Comparison of ENCODE assay signal across 14 cellular contexts in the genomic region with DNA sequence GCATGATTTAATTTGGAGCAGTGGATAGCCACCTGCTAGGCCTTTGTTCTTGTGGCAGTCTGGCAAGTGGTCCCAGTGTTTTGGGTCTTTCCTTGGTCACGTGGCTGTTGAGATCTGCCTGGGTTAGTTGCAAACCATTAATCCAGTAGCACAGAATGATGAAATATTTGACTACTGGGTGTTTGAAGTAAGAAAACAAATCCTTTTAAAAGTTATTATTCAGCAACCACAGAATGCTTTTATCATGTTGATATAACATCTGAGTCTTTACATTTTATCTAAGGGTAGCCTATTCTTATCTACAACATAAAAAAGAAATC.
DNase-seq lines count a peak whose midpoint lies in the region; ATAC-seq, FAIRE-seq and TF ChIP-seq lines count a peak whose summit lies in the region.
"Had no signal": no experiment of that assay in that cellular context is flagged by ENCODE, and none has a peak within 500 bp of the region (broad histone marks: within the 10 kb centered on the region; RNA-seq: fewer than 3 reads in every experiment).

No MANE protein-coding gene starts in this region.

- no peak overlapping the region for H2AFZ ChIP-seq in GM12878 (ENCODE audit: control insufficient read depth, low read depth, low read length)

- no peak overlapping the region for H3K4me2 ChIP-seq in GM12878 (ENCODE audit: control insufficient read depth, insufficient read depth)

- no peak overlapping the region for H3K27ac ChIP-seq in CD8-positive, alpha-beta T cell (ENCODE audit: low read depth, low read length)
- H3K27ac ChIP-seq in GM12878 (ENCODE audit: control insufficient read depth, insufficient read depth), result no peak overlapping the region
- H3K27ac ChIP-seq: gastroesophageal sphincter, Peyer's patch had no signal

- ATAC-seq in CD8-positive, alpha-beta T cell, result no peak
- no peak for ATAC-seq in GM12878
- no peak for ATAC-seq in GM18870 (IDR thresholded peaks at IDR 0.05; ENCODE audit: unreplicated experiment)
- no peak for ATAC-seq in GM18498 (IDR thresholded peaks at IDR 0.05; ENCODE audit: unreplicated experiment)
- ATAC-seq: gastroesophageal sphincter, T-cell had no signal

- CTCF ChIA-PET in CD8-positive, alpha-beta T cell (lab: Charles Lee), result no interaction called here
- CTCF ChIA-PET in GM12878 (lab: Yijun Ruan, JAX), result interaction anchor here (0.9 kb wide), 1 partner anchor 142 kb away, joined by 3 read pairs; no protein-coding TSS in a partner anchor

- RAD21 ChIA-PET in GM12878 (lab: Charles Lee; ENCODE audit: unreplicated experiment), result interaction anchor here (1.0 kb wide), 1 partner anchor 11 kb away, joined by 3 read pairs; no protein-coding TSS in a partner anchor

- WGBS in GM12878 (ENCODE audit: insufficient coverage, insufficient replicate concordance, low lambda C conversion rate, missing lambda C conversion rate), result 56% methylated on average over 1 of the region's 1 CpG

- no peak overlapping the region for H3K4me3 Mint-ChIP-seq in CD8-positive, alpha-beta T cell
- H3K4me3 Mint-ChIP-seq: T-cell had no signal

- no peaks in the 10 kb centered on the region for H3K27me3 Mint-ChIP-seq in CD8-positive, alpha-beta T cell (ENCODE audit: low read depth)
- H3K27me3 Mint-ChIP-seq: T-cell had no signal

- peaks cover 4% of the 10 kb centered on the region for H3K79me2 ChIP-seq in GM12878 (ENCODE audit: control insufficient read depth, insufficient read depth, low read length)

- H3K27me3 ChIP-seq in CD8-positive, alpha-beta T cell (ENCODE audit: insufficient read depth, low read length), result no peaks in the 10 kb centered on the region
- H3K27me3 ChIP-seq in GM12878 (replicated peaks in 1 of 2; ENCODE audit: control insufficient read depth in 2 of 2, insufficient read depth in 2 of 2, low read length in 1 of 2), result no peaks in the 10 kb centered on the region
- H3K27me3 ChIP-seq: gastroesophageal sphincter, Peyer's patch had no signal

- SMC1A ChIA-PET in GM12878 (lab: Charles Lee; ENCODE audit: uncharacterized antibody, unreplicated experiment), result interaction anchor here (3.7 kb wide), 1 partner anchor 11 kb away, joined by 18 read pairs; no protein-coding TSS in a partner anchor

- no peak for DNase-seq in CD8-positive, alpha-beta T cell
- DNase-seq in LHCN-M2 (ENCODE audit: low read depth) (peak; percentile 16), NCI-H2196 (lab: John Stamatoyannopoulos, UW; ENCODE audit: unreplicated experiment) (peak; percentile 58), GM12878 (ENCODE audit: low read depth, low spot score) (no peak), C1 segment of cervical spinal cord (lab: John Stamatoyannopoulos, UW) (no peak)
- no peak for DNase-seq in stimulated activated CD4-positive, alpha-beta T cell treated with anti-CD3 and anti-CD28 coated beads, Interleukin-12 subunit alpha, Interleukin-12 subunit beta, amount 100 ng/mL, for 4 hours
- DNase-seq: activated CD8-positive, alpha-beta memory T cell treated with anti-CD3 and anti-CD28 coated beads, Interleukin-2, amount 50 U/mL, for 48 hours; Peyer's patch; posterior cingulate gyrus; T-cell had no signal

- no peaks in the 10 kb centered on the region for H3K9me3 ChIP-seq in CD8-positive, alpha-beta T cell (ENCODE audit: low read length)
- H3K9me3 ChIP-seq in GM12878 (replicated peaks; ENCODE audit: control insufficient read depth, insufficient read depth, low read length), result no peaks in the 10 kb centered on the region
- H3K9me3 ChIP-seq: gastroesophageal sphincter, Peyer's patch had no signal

- no peaks in the 10 kb centered on the region for H3K36me3 Mint-ChIP-seq in CD8-positive, alpha-beta T cell

- TF ChIP-seq CTCF in CD8-positive, alpha-beta T cell (IDR thresholded peaks at IDR 0.05), result no peak
- TF ChIP-seq CTCF in GM12878 (IDR thresholded peaks at IDR 0.05 in 2 of 3, conservative IDR thresholded peaks at IDR 0.05 in 1 of 3; ENCODE audit: control insufficient read depth in 2 of 3, extremely low read depth in 1 of 3, insufficient read depth in 1 of 3, low read depth in 3 of 3, low read length in 3 of 3), result no peak

- H3K9me3 Mint-ChIP-seq in CD8-positive, alpha-beta T cell, result no peaks in the 10 kb centered on the region
- H3K9me3 Mint-ChIP-seq: T-cell had no signal

- H3K4me1 ChIP-seq in CD8-positive, alpha-beta T cell (ENCODE audit: insufficient read depth, low read length), result peaks cover 16% of the 10 kb centered on the region
- H3K4me1 ChIP-seq in GM12878 (ENCODE audit: control insufficient read depth, insufficient read depth, low read length), result peaks cover 13% of the 10 kb centered on the region
- H3K4me1 ChIP-seq: gastroesophageal sphincter, Peyer's patch had no signal

- TF ChIP-seq POLR2A in GM12878 (IDR thresholded peaks at IDR 0.05; ENCODE audit: low read depth, low read length), result no peak

- no peak for TF ChIP-seq EP300 in GM12878 (IDR thresholded peaks at IDR 0.05; ENCODE audit: borderline replicate concordance in 1 of 2, control insufficient read depth in 1 of 2, low read depth in 2 of 2, low read length in 2 of 2)

- no peaks in the 10 kb centered on the region for H3K36me3 ChIP-seq in CD8-positive, alpha-beta T cell (ENCODE audit: insufficient read depth, low read length)
- no peaks in the 10 kb centered on the region; a peak in 1 of 4 replicates for H3K36me3 ChIP-seq in GM12878 (ENCODE audit: control insufficient read depth in 2 of 2, insufficient read depth in 2 of 2, low read length in 1 of 2)
- H3K36me3 ChIP-seq: gastroesophageal sphincter, Peyer's patch had no signal

- in situ Hi-C loops in GM12878 (cut with MboI), result no loop called here

- no TSS peak for BruUV-seq in GM12878 (replicated peaks; lab: Mats Ljungman, UMichigan)

- peaks cover 58% of the 10 kb centered on the region for H3K4me1 Mint-ChIP-seq in CD8-positive, alpha-beta T cell (ENCODE audit: low read depth)

- no peak overlapping the region for H3K9ac ChIP-seq in GM12878 (ENCODE audit: control insufficient read depth, insufficient read depth, low read length)

- POLR2A ChIA-PET in CD8-positive, alpha-beta T cell (lab: Charles Lee), result no interaction called here
- POLR2A ChIA-PET in GM12878 (lab: Charles Lee), result no interaction called here

- H3K4me3 ChIP-seq in CD8-positive, alpha-beta T cell (ENCODE audit: low read depth, low read length), result no peak overlapping the region
- H3K4me3 ChIP-seq in GM12878, result no peak overlapping the region
- H3K4me3 ChIP-seq: gastroesophageal sphincter, Peyer's patch had no signal

- H3K27ac Mint-ChIP-seq in CD8-positive, alpha-beta T cell, result peak overlapping the region; percentile 8
- H3K27ac Mint-ChIP-seq: T-cell had no signal

- intact Hi-C loops in CD8-positive, alpha-beta T cell (cut with DNase I, micrococcal nuclease), result no loop called here
- intact Hi-C loops in GM12878 (cut with micrococcal nuclease; ENCODE audit: unreplicated experiment), result loop anchor here (10.0 kb wide), 3 partner anchors 142 to 888 kb away; partner anchors contain the start of gene SOX4

- FAIRE-seq in GM12878 (lab: Jason Lieb, UNC), result no peak
- FAIRE-seq: endothelial cell of umbilical vein had no signal

- no peaks in the 10 kb centered on the region for H4K20me1 ChIP-seq in GM12878 (ENCODE audit: control insufficient read depth, insufficient read depth)

- TF ChIP-seq RAD21 in GM12878 (IDR thresholded peaks at IDR 0.05; ENCODE audit: insufficient read depth, low read depth, low read length), result no peak

TF ChIP-seq in GM12878, 131 proteins besides CTCF, POLR2A, EP300 and RAD21:
- no peak for TF ChIP-seq EGR1 (IDR thresholded peaks at IDR 0.05; ENCODE audit: borderline replicate concordance in 1 of 2, low read depth in 2 of 2, low read length in 2 of 2)
- peak; percentile 28; the same call in 1 of the 2 replicates for TF ChIP-seq RAD51 (IDR thresholded peaks at IDR 0.05)

Comparison
In these comparisons a context has a peak if more than half of its experiments do, and no peak if none do; other contexts are left out.
1. DNase-seq: peak in LHCN-M2 (single experiment) and NCI-H2196 (single experiment); none in CD8-positive, alpha-beta T cell (0 of 7), GM12878 (single experiment), C1 segment of cervical spinal cord (0 of 14) and stimulated activated CD4-positive, alpha-beta T cell treated with anti-CD3 and anti-CD28 coated beads, Interleukin-12 subunit alpha, Interleukin-12 subunit beta, amount 100 ng/mL, for 4 hours (single experiment).